In the genomic region with DNA sequence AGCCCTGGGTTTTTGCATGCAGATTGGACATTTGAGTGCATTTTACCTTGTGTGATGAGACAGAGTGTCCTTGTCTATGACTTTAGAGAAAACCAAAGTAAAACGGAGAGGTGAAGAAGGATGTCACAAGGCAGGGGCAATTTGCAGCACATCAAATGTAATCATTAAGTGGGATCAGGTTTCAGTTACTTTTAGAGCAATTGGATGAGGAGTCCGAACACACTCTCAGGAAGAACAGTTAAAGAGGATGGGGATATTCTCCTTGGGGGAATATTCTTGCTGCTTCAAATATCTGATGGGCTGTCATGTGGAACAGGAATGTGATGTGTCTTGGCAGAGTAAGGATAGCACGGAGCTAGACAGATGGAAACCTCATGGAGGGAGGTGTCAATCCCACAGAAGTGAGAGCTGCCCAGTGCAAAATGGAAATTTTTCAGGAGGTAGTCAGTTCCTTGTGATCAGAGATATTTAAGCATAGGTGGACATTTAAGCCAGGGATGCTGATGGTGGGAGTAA, we compare ENCODE assay signal across 8 cellular contexts.
DNase-seq lines count a peak whose midpoint lies in the region; ATAC-seq and TF ChIP-seq lines count a peak whose summit lies in the region.

No MANE protein-coding gene starts in this region.

- H3K4me1 ChIP-seq in endocrine pancreas (ENCODE audit: control insufficient read depth, insufficient read depth, low read length) (no peaks in the 10 kb centered on the region), parathyroid adenoma (peaks cover 15% of the 10 kb centered on the region)

- peak overlapping the region; percentile 87 for H3K27ac ChIP-seq in parathyroid adenoma

- peak overlapping the region; percentile 80 for H2AFZ ChIP-seq in parathyroid adenoma

- peak; percentile 13 for DNase-seq in NCI-H2029 (lab: John Stamatoyannopoulos, UW)
- no peak for DNase-seq in NCI-H2029 treated with DMSO at 0.1 percent for 48 hours (lab: John Stamatoyannopoulos, UW)
- DNase-seq in NCI-H748 (lab: John Stamatoyannopoulos, UW; ENCODE audit: unreplicated experiment) = peak; percentile 52
- DNase-seq in Ammon's horn (ENCODE audit: low spot score) = no peak
- no peak for DNase-seq in AG08396 (ENCODE audit: low spot score)

- H3K79me2 ChIP-seq in parathyroid adenoma = no peaks in the 10 kb centered on the region

- no peaks in the 10 kb centered on the region for H3K9me3 ChIP-seq in endocrine pancreas (ENCODE audit: control insufficient read depth, low read length)
- H3K9me3 ChIP-seq in parathyroid adenoma (ENCODE audit: control insufficient read depth, low read length) = no peaks in the 10 kb centered on the region

- no peaks in the 10 kb centered on the region for H3K27me3 ChIP-seq in endocrine pancreas (ENCODE audit: control insufficient read depth, insufficient read depth, low read length)
- no peaks in the 10 kb centered on the region for H3K27me3 ChIP-seq in parathyroid adenoma (ENCODE audit: control insufficient read depth, insufficient read depth, low read length)

- no peaks in the 10 kb centered on the region for H3K36me3 ChIP-seq in endocrine pancreas (ENCODE audit: control insufficient read depth, insufficient read depth, low read length)
- H3K36me3 ChIP-seq in parathyroid adenoma (ENCODE audit: control insufficient read depth, insufficient read depth, low read length) = no peaks in the 10 kb centered on the region

- peak overlapping the region; percentile 43 for H3K9ac ChIP-seq in endocrine pancreas (ENCODE audit: control insufficient read depth, insufficient read depth, low read length)
- H3K9ac ChIP-seq in parathyroid adenoma = no peak overlapping the region

- ATAC-seq in HG02840 (IDR thresholded peaks at IDR 0.05; ENCODE audit: low FRiP score, unreplicated experiment) = no peak

- peak overlapping the region; percentile 85 for H3K4me2 ChIP-seq in parathyroid adenoma (ENCODE audit: low read length)

- no peak for TF ChIP-seq CTCF in parathyroid adenoma (IDR thresholded peaks at IDR 0.05)

- H3K4me3 ChIP-seq in endocrine pancreas (ENCODE audit: control insufficient read depth, insufficient read depth, low read length) (peak overlapping the region; percentile 74), parathyroid adenoma (ENCODE audit: low read depth, low read length) (peak overlapping the region; percentile 78)

Comparison
In these comparisons a context has a peak if more than half of its experiments do, and no peak if none do; other contexts are left out.
1. DNase-seq: peak in NCI-H2029 (single experiment) and NCI-H748 (single experiment); none in NCI-H2029 treated with DMSO at 0.1 percent for 48 hours (single experiment), Ammon's horn (single experiment) and AG08396 (single experiment).